In genomic region chr5:152938630-152939029, GRCh38 we compare ENCODE assay signal across 10 cellular contexts.
"Had no signal": no experiment of that assay in that cellular context is flagged by ENCODE, and none has a peak within 500 bp of the region (broad histone marks: within the 10 kb centered on the region; RNA-seq: fewer than 3 reads in every experiment).

No MANE protein-coding gene starts in this region.

- DNase-seq: GM23248, GOT3, H7, H9, HCEC 1CT had no signal

- ATAC-seq: GM23338, HCT116 had no signal

- H2AFZ ChIP-seq: GM23248, GM23338 had no signal

- H3K4me3 ChIP-seq: GM23248, GM23338, HAP-1 had no signal

- H3K4me1 Mint-ChIP-seq: GM23338, H9 had no signal

- H3K27ac ChIP-seq: GM23248 had no signal

- H3K9ac ChIP-seq: GM23248 had no signal

- H3K4me3 Mint-ChIP-seq: GM23338, H9 had no signal

- H3K4me1 ChIP-seq: HAP-1 had no signal

- H3K4me2 ChIP-seq: GM23338 had no signal

- FAIRE-seq: H1, H54 had no signal

- H3K9me3 ChIP-seq: HAP-1 had no signal

- H3K36me3 ChIP-seq: HAP-1 had no signal

- H3K27ac Mint-ChIP-seq: GM23338, H9 had no signal
